17 cellular contexts compared by ENCODE assay signal in the genomic region with DNA sequence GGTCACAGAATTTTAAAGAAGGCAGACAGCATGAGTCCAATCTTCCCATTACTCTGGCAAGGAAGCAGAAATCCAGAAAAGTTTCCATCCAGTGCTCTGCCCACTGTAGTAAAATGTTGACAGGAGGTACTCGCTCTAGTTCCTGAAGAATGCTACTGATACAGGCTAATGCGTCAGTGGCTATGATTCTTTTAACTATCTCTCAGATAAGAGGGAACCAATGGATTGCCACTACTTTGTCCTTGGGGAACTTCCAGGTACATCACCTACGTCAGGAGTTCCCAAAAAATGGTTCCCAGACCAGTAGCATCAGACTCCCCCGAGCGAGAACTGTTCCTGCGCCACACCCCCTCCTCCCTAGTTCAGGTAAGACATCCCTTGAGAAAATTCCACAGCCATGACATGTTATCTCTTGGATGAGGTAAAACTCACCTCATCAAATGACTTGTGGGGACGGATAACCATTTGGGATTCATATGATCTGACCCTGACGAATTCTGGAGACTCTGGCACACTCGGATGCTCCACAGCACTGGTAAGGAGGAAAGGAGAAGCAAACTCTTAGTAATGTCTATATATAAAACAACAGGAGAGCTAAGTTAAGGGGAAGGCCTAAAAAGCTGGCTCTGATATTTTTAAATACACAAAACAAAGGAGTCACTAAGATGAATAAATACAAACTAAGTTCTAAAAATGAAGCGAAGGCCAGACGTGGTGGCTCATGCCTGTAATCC. TPM values are rescaled to one million over a fixed set of nuclear protein-coding genes. Genes with fewer than 3 reads are reported as not detected.
"Had no signal": no experiment of that assay in that cellular context is flagged by ENCODE, and none has a peak within 500 bp of the region (broad histone marks: within the 10 kb centered on the region; RNA-seq: fewer than 3 reads in every experiment).

No MANE protein-coding gene starts in this region.

- H3K27me3 ChIP-seq: body of pancreas, tibial nerve had no signal

- ATAC-seq: body of pancreas had no signal

- H3K4me3 ChIP-seq: body of pancreas, tibial nerve had no signal

- H3K9me3 ChIP-seq: body of pancreas, tibial nerve had no signal

- H2AFZ ChIP-seq: parathyroid adenoma had no signal

- H3K27ac ChIP-seq: body of pancreas, epithelial cell of prostate, parathyroid adenoma, tibial nerve, VCaP had no signal

- DNase-seq: activated CD4-positive, alpha-beta T cell treated with anti-CD3 and anti-CD28 coated beads, Interleukin-2, amount 50 U/mL, for 48 hours; activated CD4-positive, CD25-positive, alpha-beta regulatory T cell treated with anti-CD3 and anti-CD28 coated beads, Interleukin-2, amount 50 U/mL, for 72 hours; activated naive CD8-positive, alpha-beta T cell treated with anti-CD3 and anti-CD28 coated beads, Interleukin-2, amount 10 ng/mL, durations not matched to agents 7 days and 5 days; activated T-cell treated with anti-CD3 and anti-CD28 coated beads, Interleukin-2, amount 50 U/mL, for 24 hours; amygdala; body of pancreas; caudate nucleus; endodermal cell; foreskin fibroblast; T-helper 2 cell had no signal

RNA-seq across cellular contexts. Expression of gene ASTL, which starts 53.8 kb away (rescaled TPM):
- total RNA-seq: body of pancreas, endodermal cell, lung microvascular endothelial cell, renal cortical epithelial cell, skeletal muscle tissue had no signal
